Comparison of ENCODE assay signal across 39 cellular contexts in genomic region chrX:124986284-124986683, GRCh38. TPM values are rescaled to one million over a fixed set of nuclear protein-coding genes. Genes with fewer than 3 reads are reported as not detected.
A peak's percentile ranks its signal among the peaks of the same experiment; 100 is the strongest.
DNase-seq lines count a peak whose midpoint lies in the region; ATAC-seq, FAIRE-seq and TF ChIP-seq lines count a peak whose summit lies in the region.
"Had no signal": no experiment of that assay in that cellular context is flagged by ENCODE, and none has a peak within 500 bp of the region (broad histone marks: within the 10 kb centered on the region; RNA-seq: fewer than 3 reads in every experiment).

No MANE protein-coding gene starts in this region.

- WGBS in HepG2 (ENCODE audit: low lambda C conversion rate): 23% methylated on average over 3 of the region's 3 CpGs
- 50% methylated on average over 2 of the region's 3 CpGs for WGBS in right lobe of liver (ENCODE audit: insufficient coverage, low coverage, low lambda C conversion rate, missing lambda C conversion rate)
- no CpG with 5 or more reads among the region's 3 CpGs for WGBS in IMR-90 (ENCODE audit: extremely low coverage in 2 of 2, insufficient read length in 1 of 2), 2 experiments
- WGBS in K562 (ENCODE audit: insufficient coverage, low coverage, missing lambda C conversion rate): 42% methylated on average over 3 of the region's 3 CpGs

- no peak overlapping the region for H4K91ac ChIP-seq in IMR-90 (ENCODE audit: insufficient read depth, low read depth, low read length)

- POLR2A ChIA-PET in HepG2 (lab: Yijun Ruan, JAX) (no interaction called here), IMR-90 (lab: Charles Lee; ENCODE audit: unreplicated experiment) (no interaction called here), K562 (lab: Yijun Ruan, JAX) (no interaction called here)

- in situ Hi-C loops in HepG2 (cut with HindIII; ENCODE audit: extremely low pct_ligation_motif_present, low pct_unique_long_range_greater_than_20kb) (no loop called here), IMR-90 (cut with MboI; ENCODE audit: low sequenced_read_pairs) (no loop called here), K562 (cut with MboI) (no loop called here)

- DNase-seq in HepG2 (ENCODE audit: low spot score) (no peak), right lobe of liver (no peak), IMR-90 (no peak), astrocyte (ENCODE audit: low read depth) (no peak), K562 (ENCODE audit: extremely low read depth in 1 of 4, low spot score in 3 of 4) (no peak), NCI-H128 (lab: John Stamatoyannopoulos, UW; ENCODE audit: unreplicated experiment) (no peak), NCI-H1105 treated with DMSO at 0.1 percent for 48 hours (lab: John Stamatoyannopoulos, UW) (no peak)
- DNase-seq: 8988T; ACHN; AML-193; BE2C; C1 segment of cervical spinal cord; Caco-2; Calu3; CD4-positive, alpha-beta memory T cell; CD4-positive, alpha-beta T cell; CD4-positive, CD25-positive, alpha-beta regulatory T cell; CD8-positive, alpha-beta memory T cell; CD8-positive, alpha-beta T cell; COR-L47; DMS 273 treated with DMSO at 0.1 percent for 48 hours; DMS153; DMS53; DMS79; DMS79 treated with DMSO at 0.1 percent for 48 hours; DND-41; EL had no signal

- no peak overlapping the region for H2BK20ac ChIP-seq in IMR-90 (ENCODE audit: low read depth, low read length)

- no TSS peak for BruUV-seq in HepG2 (replicated peaks; lab: Mats Ljungman, UMichigan)
- BruUV-seq in IMR-90 (replicated peaks; lab: Mats Ljungman, UMichigan): no TSS peak
- BruUV-seq in K562 (replicated peaks; lab: Mats Ljungman, UMichigan): no TSS peak

- no peaks in the 10 kb centered on the region for H3K36me3 ChIP-seq in HepG2 (replicated peaks in 1 of 2; ENCODE audit: control insufficient read depth in 1 of 2, insufficient read depth in 2 of 2, low read length in 2 of 2)
- no peaks in the 10 kb centered on the region for H3K36me3 ChIP-seq in right lobe of liver
- H3K36me3 ChIP-seq in IMR-90 (ENCODE audit: control insufficient read depth, insufficient read depth, low read length): no peaks in the 10 kb centered on the region
- H3K36me3 ChIP-seq in astrocyte (ENCODE audit: insufficient read depth, low read length): no peaks in the 10 kb centered on the region
- H3K36me3 ChIP-seq in K562 (ENCODE audit: control insufficient read depth, insufficient read depth, low read length): no peaks in the 10 kb centered on the region
- H3K36me3 ChIP-seq: BE2C; BLaER1; BLaER1 treated with 17β-estradiol and CSF1 and Interleukin-3, amounts not matched to agents 10 nM and 100 nM had no signal

- no peak overlapping the region for H4K5ac ChIP-seq in IMR-90 (ENCODE audit: low read depth, low read length)

- no peaks in the 10 kb centered on the region for H3K79me1 ChIP-seq in IMR-90 (ENCODE audit: low read depth in 1 of 2, low read length in 2 of 2)

- no peak overlapping the region for H3K23ac ChIP-seq in IMR-90 (ENCODE audit: low read depth, low read length)

- no peak overlapping the region for H3K18ac ChIP-seq in IMR-90 (ENCODE audit: low read depth, low read length)

- H2BK120ac ChIP-seq in IMR-90 (ENCODE audit: low read depth, low read length): no peak overlapping the region

- CTCF ChIA-PET in HepG2 (lab: Yijun Ruan, JAX; ENCODE audit: low intra/inter-chr PET ratio, low total read pairs) (no interaction called here), IMR-90 (lab: Yijun Ruan, JAX) (interaction anchor here (0.6 kb wide), 1 partner anchor 54 kb away, joined by 3 read pairs; no protein-coding TSS in a partner anchor), K562 (lab: Yijun Ruan, JAX; ENCODE audit: low intra/inter-chr PET ratio) (no interaction called here)

- H3K56ac ChIP-seq in IMR-90 (ENCODE audit: extremely low read depth, insufficient read depth, low read length): no peak overlapping the region

- H3K4ac ChIP-seq in IMR-90 (ENCODE audit: low read depth, low read length): no peak overlapping the region

- H2AFZ ChIP-seq in HepG2 (ENCODE audit: low read length) (no peak overlapping the region), IMR-90 (replicated peaks; ENCODE audit: low read length, poor library complexity) (no peak overlapping the region), astrocyte (ENCODE audit: low read depth, low read length) (no peak overlapping the region), K562 (ENCODE audit: low read depth, low read length) (no peak overlapping the region)

- dilution Hi-C loops in IMR-90 (cut with HindIII; ENCODE audit: low sequenced_read_pairs, unreplicated experiment): no loop called here

- H3K79me2 ChIP-seq in HepG2 (ENCODE audit: insufficient read depth, low read length): no peaks in the 10 kb centered on the region
- no peaks in the 10 kb centered on the region for H3K79me2 ChIP-seq in astrocyte (ENCODE audit: insufficient read depth, low read length)
- no peaks in the 10 kb centered on the region for H3K79me2 ChIP-seq in K562 (ENCODE audit: control insufficient read depth, insufficient read depth, low read length)

- no peaks in the 10 kb centered on the region for H4K20me1 ChIP-seq in HepG2 (ENCODE audit: insufficient read depth, low read length)
- no peaks in the 10 kb centered on the region for H4K20me1 ChIP-seq in IMR-90 (ENCODE audit: insufficient read depth, low read length)
- H4K20me1 ChIP-seq in astrocyte (ENCODE audit: insufficient read depth, low read length): no peaks in the 10 kb centered on the region
- no peaks in the 10 kb centered on the region for H4K20me1 ChIP-seq in K562 (replicated peaks; ENCODE audit: control insufficient read depth, insufficient read depth, low read length)
- H4K20me1 ChIP-seq: BLaER1; BLaER1 treated with 17β-estradiol and CSF1 and Interleukin-3, amounts not matched to agents 10 nM and 100 nM had no signal

- H3K27ac ChIP-seq in HepG2 (ENCODE audit: extremely low read length, insufficient read depth, low read length) (no peak overlapping the region), right lobe of liver (no peak overlapping the region), IMR-90 (ENCODE audit: insufficient read depth, low read length) (no peak overlapping the region), astrocyte (ENCODE audit: low read depth, low read length) (no peak overlapping the region), K562 (ENCODE audit: extremely low read depth, low read depth, low read length) (no peak overlapping the region)
- H3K27ac ChIP-seq: 22Rv1; A549; BLaER1; BLaER1 treated with 17β-estradiol and CSF1 and Interleukin-3, amounts not matched to agents 10 nM and 100 nM; C4-2B had no signal

- H3K27me3 ChIP-seq in HepG2 (ENCODE audit: control insufficient read depth in 1 of 2, insufficient read depth in 2 of 2, low read length in 2 of 2) (no peaks in the 10 kb centered on the region), right lobe of liver (no peaks in the 10 kb centered on the region), IMR-90 (ENCODE audit: control insufficient read depth, insufficient read depth, low read length) (no peaks in the 10 kb centered on the region), astrocyte (ENCODE audit: insufficient read depth, low read length) (no peaks in the 10 kb centered on the region), K562 (ENCODE audit: control insufficient read depth in 2 of 2, insufficient read depth in 2 of 2, low read length in 2 of 2) (no peaks in the 10 kb centered on the region)
- H3K27me3 ChIP-seq: BE2C had no signal

- FAIRE-seq in HepG2 (lab: Jason Lieb, UNC) (no peak), astrocyte (lab: Jason Lieb, UNC) (peak; percentile 37), K562 (lab: Jason Lieb, UNC) (no peak)
- FAIRE-seq: A204.1, A549, D721Med had no signal

- H4K8ac ChIP-seq in IMR-90 (ENCODE audit: low read depth in 2 of 2, low read length in 2 of 2): no peak overlapping the region

- H3K27ac Mint-ChIP-seq in astrocyte (ENCODE audit: unreplicated experiment): no peak overlapping the region
- H3K27ac Mint-ChIP-seq: B cell; CD14-positive monocyte; CD4-positive, alpha-beta memory T cell; CD4-positive, alpha-beta T cell; CD4-positive, CD25-positive, alpha-beta regulatory T cell; CD8-positive, alpha-beta memory T cell; CD8-positive, alpha-beta T cell had no signal

- no peaks in the 10 kb centered on the region for H3K4me1 ChIP-seq in HepG2 (ENCODE audit: insufficient read depth, low read length)
- no peaks in the 10 kb centered on the region for H3K4me1 ChIP-seq in right lobe of liver
- no peaks in the 10 kb centered on the region for H3K4me1 ChIP-seq in IMR-90 (ENCODE audit: control insufficient read depth, insufficient read depth, low read length)
- no peaks in the 10 kb centered on the region for H3K4me1 ChIP-seq in astrocyte (ENCODE audit: insufficient read depth, low read length)
- no peaks in the 10 kb centered on the region for H3K4me1 ChIP-seq in K562 (replicated peaks in 1 of 2; ENCODE audit: control insufficient read depth in 2 of 2, insufficient read depth in 2 of 2, low read length in 2 of 2)
- H3K4me1 ChIP-seq: A549; BE2C; BLaER1; BLaER1 treated with 17β-estradiol and CSF1 and Interleukin-3, amounts not matched to agents 10 nM and 100 nM; Caco-2 had no signal

- no peaks in the 10 kb centered on the region for H3K27me3 Mint-ChIP-seq in astrocyte (ENCODE audit: low read depth, unreplicated experiment)
- H3K27me3 Mint-ChIP-seq: B cell; CD4-positive, alpha-beta T cell; CD4-positive, CD25-positive, alpha-beta regulatory T cell; CD8-positive, alpha-beta memory T cell had no signal

- no peak overlapping the region for H2AK5ac ChIP-seq in IMR-90 (ENCODE audit: low read depth, low read length)

- H3K36me3 Mint-ChIP-seq in astrocyte (ENCODE audit: low read depth, unreplicated experiment): no peaks in the 10 kb centered on the region
- H3K36me3 Mint-ChIP-seq: CD14-positive monocyte; CD4-positive, alpha-beta memory T cell; CD4-positive, CD25-positive, alpha-beta regulatory T cell; CD8-positive, alpha-beta memory T cell; CD8-positive, alpha-beta T cell had no signal

- TF ChIP-seq EP300 in HepG2 (IDR thresholded peaks at IDR 0.05; ENCODE audit: low read depth in 2 of 2, low read length in 2 of 2) (no peak), HepG2 (CRISPR knock-in tag; IDR thresholded peaks at IDR 0.05; ENCODE audit: borderline replicate concordance) (no peak), K562 (IDR thresholded peaks at IDR 0.05; ENCODE audit: low read length) (no peak)

- H3K4me3 ChIP-seq in HepG2 (replicated peaks in 1 of 3; ENCODE audit: insufficient read depth in 1 of 3, low read depth in 2 of 3, low read length in 3 of 3): no peak overlapping the region
- no peak overlapping the region for H3K4me3 ChIP-seq in right lobe of liver
- H3K4me3 ChIP-seq in IMR-90 (ENCODE audit: insufficient read depth, low read depth, low read length): no peak overlapping the region
- H3K4me3 ChIP-seq in astrocyte (ENCODE audit: insufficient read depth, low read depth, low read length): no peak overlapping the region
- H3K4me3 ChIP-seq in K562: no peak overlapping the region
- H3K4me3 ChIP-seq: A549; BLaER1; BLaER1 treated with 17β-estradiol and CSF1 and Interleukin-3, amounts not matched to agents 10 nM and 100 nM had no signal

- no peaks in the 10 kb centered on the region for H3K9me3 Mint-ChIP-seq in astrocyte (ENCODE audit: unreplicated experiment)
- H3K9me3 Mint-ChIP-seq: CD4-positive, alpha-beta memory T cell; CD4-positive, alpha-beta T cell; CD8-positive, alpha-beta T cell had no signal

- no peak overlapping the region for H2AK9ac ChIP-seq in IMR-90 (replicated peaks; ENCODE audit: low read depth, low read length, poor library complexity)

- H3K9me1 ChIP-seq in IMR-90 (ENCODE audit: insufficient read depth, low read length) (no peaks in the 10 kb centered on the region), K562 (ENCODE audit: control insufficient read depth, insufficient read depth, low read length) (no peaks in the 10 kb centered on the region)

- intact Hi-C loops in HepG2 (cut with micrococcal nuclease; ENCODE audit: unreplicated experiment): no loop called here
- intact Hi-C loops in right lobe of liver (cut with DNase I): no loop called here
- intact Hi-C loops in IMR-90 (cut with micrococcal nuclease): no loop called here
- intact Hi-C loops in K562 (cut with micrococcal nuclease): no loop called here

- TF ChIP-seq RAD21 in HepG2 (CRISPR knock-in tag; IDR thresholded peaks at IDR 0.05) (no peak), IMR-90 (IDR thresholded peaks at IDR 0.05; ENCODE audit: low read length) (no peak), K562 (CRISPR knock-in tag; conservative IDR thresholded peaks at IDR 0.05 in 1 of 2, IDR thresholded peaks at IDR 0.05 in 1 of 2) (no peak)

- no peak for TF ChIP-seq CTCF in HepG2 (CRISPR knock-in tag; IDR thresholded peaks at IDR 0.05)
- TF ChIP-seq CTCF in right lobe of liver (IDR thresholded peaks at IDR 0.05): no peak
- TF ChIP-seq CTCF in IMR-90 (conservative IDR thresholded peaks at IDR 0.05; ENCODE audit: low read depth, low read length): no peak
- no peak for TF ChIP-seq CTCF in astrocyte (IDR thresholded peaks at IDR 0.05; ENCODE audit: insufficient read depth, low read depth, low read length)
- no peak for TF ChIP-seq CTCF in K562 (IDR thresholded peaks at IDR 0.05 in 2 of 3, conservative IDR thresholded peaks at IDR 0.05 in 1 of 3; ENCODE audit: insufficient read depth in 2 of 3, low read depth in 1 of 3, low read length in 3 of 3)

- H3K9ac ChIP-seq in HepG2 (ENCODE audit: insufficient read depth, low read depth, low read length) (no peak overlapping the region), IMR-90 (ENCODE audit: low read depth, low read length) (no peak overlapping the region), astrocyte (ENCODE audit: low read length) (no peak overlapping the region), K562 (ENCODE audit: insufficient read depth in 1 of 2, low read depth in 2 of 2, low read length in 2 of 2) (no peak overlapping the region)
- H3K9ac ChIP-seq: BLaER1; BLaER1 treated with 17β-estradiol and CSF1 and Interleukin-3, amounts not matched to agents 10 nM and 100 nM had no signal

- no peak overlapping the region for H2BK15ac ChIP-seq in IMR-90 (ENCODE audit: low read depth, low read length)

- H3K14ac ChIP-seq in IMR-90 (replicated peaks; ENCODE audit: low read depth, low read length): no peak overlapping the region

- H2BK5ac ChIP-seq in IMR-90 (ENCODE audit: low read depth, low read length, poor library complexity, severe bottlenecking): no peak overlapping the region

- ATAC-seq in HepG2 (no peak), right lobe of liver (no peak), IMR-90 (ENCODE audit: low read depth) (no peak), K562 (no peak), HG03571 (IDR thresholded peaks at IDR 0.05; ENCODE audit: unreplicated experiment) (no peak)
- ATAC-seq: A549; CD8-positive, alpha-beta T cell had no signal

- no peak overlapping the region for H3K4me3 Mint-ChIP-seq in astrocyte (ENCODE audit: unreplicated experiment)
- H3K4me3 Mint-ChIP-seq: B cell; CD14-positive monocyte; CD4-positive, alpha-beta memory T cell; CD4-positive, alpha-beta T cell; CD4-positive, CD25-positive, alpha-beta regulatory T cell; CD8-positive, alpha-beta memory T cell; CD8-positive, alpha-beta T cell had no signal

- TF ChIP-seq POLR2A in HepG2 (IDR thresholded peaks at IDR 0.05; ENCODE audit: insufficient read depth in 1 of 2, low read depth in 2 of 2, low read length in 2 of 2): no peak
- TF ChIP-seq POLR2A in right lobe of liver (IDR thresholded peaks at IDR 0.05): no peak
- no peak for TF ChIP-seq POLR2A in IMR-90 (IDR thresholded peaks at IDR 0.05; ENCODE audit: low read depth, low read length)
- TF ChIP-seq POLR2A in K562 (conservative IDR thresholded peaks at IDR 0.05): no peak

- no peaks in the 10 kb centered on the region for H3K4me1 Mint-ChIP-seq in astrocyte (ENCODE audit: low read depth, unreplicated experiment)
- H3K4me1 Mint-ChIP-seq: B cell; CD14-positive monocyte; CD4-positive, alpha-beta memory T cell; CD4-positive, CD25-positive, alpha-beta regulatory T cell; CD8-positive, alpha-beta memory T cell had no signal

- H3K9me3 ChIP-seq in HepG2 (ENCODE audit: low read length) (no peaks in the 10 kb centered on the region), right lobe of liver (no peaks in the 10 kb centered on the region), IMR-90 (ENCODE audit: control insufficient read depth, insufficient read depth, low read length) (no peaks in the 10 kb centered on the region), astrocyte (ENCODE audit: insufficient read depth, low read depth, low read length) (no peaks in the 10 kb centered on the region), K562 (replicated peaks; ENCODE audit: control insufficient read depth, insufficient read depth, low read depth, low read length) (no peaks in the 10 kb centered on the region)
- H3K9me3 ChIP-seq: A549; BE2C; BLaER1; BLaER1 treated with 17β-estradiol and CSF1 and Interleukin-3, amounts not matched to agents 10 nM and 100 nM; Caco-2 had no signal

- H3K4me2 ChIP-seq in HepG2 (ENCODE audit: low read depth, low read length) (no peak overlapping the region), IMR-90 (ENCODE audit: low read depth, low read length) (no peak overlapping the region), astrocyte (ENCODE audit: low read length) (no peak overlapping the region), K562 (ENCODE audit: insufficient read depth, low read length) (no peak overlapping the region)
- H3K4me2 ChIP-seq: A549; BLaER1; BLaER1 treated with 17β-estradiol and CSF1 and Interleukin-3, amounts not matched to agents 10 nM and 100 nM had no signal

RNA-seq across cellular contexts. Expression of gene TENM1, which starts 22.7 kb away (rescaled TPM):
- under 0.01 TPM in 1 of 2 replicates, not detected in the other for total RNA-seq in HepG2 (2016; rRNA removed; fragmentation: Illumina TruSeq; extraction: Trizol)
- not detected in 2 replicates for total RNA-seq in HepG2 (2016; cell fraction: cytosol; rRNA removed; fragmentation: Illumina TruSeq; extraction: Trizol; ENCODE audit: low read depth)
- under 0.01 TPM in 1 of 2 replicates, not detected in the other for total RNA-seq in HepG2 (2016; cell fraction: insoluble cytoplasmic fraction; rRNA removed; fragmentation: Illumina TruSeq; extraction: Trizol)
- total RNA-seq in HepG2 (2016; cell fraction: membrane; rRNA removed; fragmentation: Illumina TruSeq; extraction: Trizol): not detected in 2 replicates
- total RNA-seq in HepG2 (2016; cell fraction: nucleus; rRNA removed; fragmentation: Illumina TruSeq; extraction: Trizol): 0.03 and 0.06 TPM in 2 replicates
- polyA plus RNA-seq in HepG2 (2011; rRNA removed): 0.03 and 0.08 TPM in 2 replicates
- polyA plus RNA-seq in HepG2 (2011; cell fraction: cytosol; rRNA removed): under 0.01 and 0.01 TPM in 2 replicates
- polyA plus RNA-seq in HepG2 (2011; cell fraction: nucleus; rRNA removed): 0.11 and 0.12 TPM in 2 replicates
- polyA plus RNA-seq in HepG2 (2012): 0.03 and 0.04 TPM in 2 replicates
- polyA plus RNA-seq in HepG2 (2016; cell fraction: cytosol; fragmentation: Illumina TruSeq; extraction: Trizol; ENCODE audit: low read depth): not detected in 2 replicates
- polyA plus RNA-seq in HepG2 (2016; cell fraction: insoluble cytoplasmic fraction; fragmentation: Illumina TruSeq; extraction: Trizol; ENCODE audit: low read depth): not detected in 2 replicates
- polyA plus RNA-seq in HepG2 (2016; cell fraction: membrane; fragmentation: Illumina TruSeq; extraction: Trizol; ENCODE audit: low read depth): not detected in 2 replicates
- 0.03 and 0.09 TPM in 2 replicates for polyA plus RNA-seq in HepG2 (2016; cell fraction: nucleus; fragmentation: Illumina TruSeq; extraction: Trizol; ENCODE audit: insufficient read depth, low read depth)
- polyA minus RNA-seq in HepG2 (2011; rRNA and poly(A)+ RNA removed; ENCODE audit: low replicate concordance): 0.02 and 0.14 TPM in 2 replicates
- polyA minus RNA-seq in HepG2 (2011; cell fraction: cytosol; rRNA and poly(A)+ RNA removed): not detected in 2 replicates
- 0.12 and 0.13 TPM in 2 replicates for polyA minus RNA-seq in HepG2 (2011; cell fraction: nucleus; rRNA and poly(A)+ RNA removed)
- total RNA-seq in right lobe of liver: 1 to 10 TPM; 1.7 to 8.7 (median 7.3) TPM
- under 0.01 TPM in 2 replicates for total RNA-seq in IMR-90 (2012; rRNA removed)
- 0.01 and 0.02 TPM in 2 replicates for polyA plus RNA-seq in IMR-90 (2012; rRNA removed)
- under 0.01 TPM in 1 of 2 replicates, not detected in the other for polyA plus RNA-seq in IMR-90 (2012; cell fraction: cytosol; rRNA removed)
- 0.01 and 0.14 TPM in 2 replicates for polyA plus RNA-seq in IMR-90 (2012; cell fraction: nucleus; rRNA removed; ENCODE audit: low replicate concordance)
- 0.50 and 0.52 TPM in 2 replicates for total RNA-seq in astrocyte
- total RNA-seq in K562 (2011; cell fraction: chromatin; rRNA removed; ENCODE audit: low replicate concordance): 7.1 and 22.0 TPM in 2 replicates
- total RNA-seq in K562 (2011; cell fraction: nucleolus; rRNA removed): 3.2 and 5.5 TPM in 2 replicates
- total RNA-seq in K562 (2011; cell fraction: nucleoplasm; rRNA removed): 7.6 and 7.7 TPM in 2 replicates
- total RNA-seq in K562 (2014; rRNA removed): 2.9 and 3.8 TPM in 2 replicates
- 6.7 and 7.1 TPM in 2 replicates for total RNA-seq in K562 (2014; rRNA removed; fragmentation: Illumina TruSeq; extraction: Trizol)
- total RNA-seq in K562 (2015; rRNA removed; fragmentation: Illumina TruSeq; extraction: Trizol): 6.1 and 6.9 TPM in 2 replicates
- 5.6 and 5.7 TPM in 2 replicates for total RNA-seq in K562 (2021)
- polyA plus RNA-seq in K562 (2011; rRNA removed): 3.0 and 7.4 TPM in 2 replicates
- 0.76 and 2.8 TPM in 2 replicates for polyA plus RNA-seq in K562 (2011; cell fraction: cytosol; rRNA removed)
- polyA plus RNA-seq in K562 (2011; cell fraction: nucleus; rRNA removed): 16.8 and 42.2 TPM in 2 replicates
- 4.9 and 13.8 TPM in 2 replicates for polyA plus RNA-seq in K562 (2012)
- 6.1 and 7.5 TPM in 2 replicates for polyA plus RNA-seq in K562 (2014; fragmentation: Illumina TruSeq; extraction: Trizol)
- 1 to 10 TPM in 1 of 2 experiments, under 1 TPM in 1; 0.87 to 1.3 TPM for polyA plus RNA-seq in K562 (2014; fragmentation: Nextera tagmentation; extraction: Ambion mirVana)
- 4.5 and 4.7 TPM in 2 replicates for polyA plus RNA-seq in K562 (2014; rRNA removed)
- 4.8 and 12.4 TPM in 2 replicates for polyA minus RNA-seq in K562 (2011; rRNA and poly(A)+ RNA removed)
- polyA minus RNA-seq in K562 (2011; cell fraction: cytosol; rRNA and poly(A)+ RNA removed): 1.3 and 2.9 TPM in 2 replicates
- 5.8 and 21.8 TPM in 2 replicates for polyA minus RNA-seq in K562 (2011; cell fraction: nucleus; rRNA and poly(A)+ RNA removed)
- total RNA-seq: B cell, Calu3 had no signal
- polyA plus RNA-seq: AG04450, BJ had no signal

Comparison
In these comparisons a context has a peak if more than half of its experiments do, and no peak if none do; other contexts are left out.
1. Of the 241 proteins assayed by ChIP-seq in both HepG2 and K562: peak only in HepG2: none; only in K562: none; in both: CEBPB; in neither: 240.